Comparison of ENCODE assay signal across 18 cellular contexts in the genomic region with DNA sequence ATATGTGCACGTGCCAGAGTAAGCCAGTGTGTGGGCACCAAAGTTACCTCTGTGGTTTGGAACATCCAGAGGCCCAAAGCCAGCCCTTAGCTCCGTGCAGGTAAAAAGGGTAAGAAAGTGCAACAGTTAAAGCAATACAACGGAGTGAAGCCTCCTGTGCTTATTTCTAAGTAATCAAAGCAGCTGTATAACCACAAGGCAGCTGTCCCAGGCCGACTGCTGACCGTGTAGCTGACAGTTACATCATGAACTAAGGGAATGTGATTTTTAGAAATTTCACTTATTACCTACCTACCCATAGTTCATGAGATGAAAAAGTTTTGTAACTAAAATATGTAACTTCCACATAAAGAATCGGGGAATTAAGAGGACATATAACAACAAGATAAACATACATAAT.
"Had no signal": no experiment of that assay in that cellular context is flagged by ENCODE, and none has a peak within 500 bp of the region (broad histone marks: within the 10 kb centered on the region; RNA-seq: fewer than 3 reads in every experiment).

No MANE protein-coding gene starts in this region.

- H3K4me3 ChIP-seq: dorsolateral prefrontal cortex, heart left ventricle, mucosa of descending colon, pancreas, stomach had no signal

- FAIRE-seq: small intestine, urothelium cell line had no signal

- H3K9me3 ChIP-seq: heart left ventricle, mucosa of descending colon, pancreas, stomach had no signal

- ATAC-seq: heart left ventricle; mucosa of descending colon; natural killer cell treated with Interleukin-12 subunit alpha and Interleukin-12 subunit beta and Interleukin-15 and Interleukin-18, amount 100 ng/mL, for 72 hours; pancreas; sciatic nerve had no signal

- DNase-seq: cortex of kidney; dorsolateral prefrontal cortex; effector CD8-positive, alpha-beta T cell; foreskin melanocyte; heart left ventricle; hippocampal formation; kidney glomerular epithelial cell; mucosa of descending colon; occipital lobe; pancreas; small intestine; stimulated activated CD4-positive, alpha-beta T cell treated with anti-CD3 and anti-CD28 coated beads, Interleukin-12 subunit alpha, Interleukin-12 subunit beta, amount 100 ng/mL, for 4 hours; stimulated activated naive CD4-positive, alpha-beta T cell; stomach; trophoblast cell had no signal

- H3K4me1 ChIP-seq: pancreas, stomach had no signal

- H3K27ac ChIP-seq: pancreas, stomach had no signal

- H3K27me3 ChIP-seq: dorsolateral prefrontal cortex, heart left ventricle, stomach had no signal

- H3K36me3 ChIP-seq: heart left ventricle, pancreas, stomach had no signal
